7 cellular contexts compared by ENCODE assay signal in the genomic region with DNA sequence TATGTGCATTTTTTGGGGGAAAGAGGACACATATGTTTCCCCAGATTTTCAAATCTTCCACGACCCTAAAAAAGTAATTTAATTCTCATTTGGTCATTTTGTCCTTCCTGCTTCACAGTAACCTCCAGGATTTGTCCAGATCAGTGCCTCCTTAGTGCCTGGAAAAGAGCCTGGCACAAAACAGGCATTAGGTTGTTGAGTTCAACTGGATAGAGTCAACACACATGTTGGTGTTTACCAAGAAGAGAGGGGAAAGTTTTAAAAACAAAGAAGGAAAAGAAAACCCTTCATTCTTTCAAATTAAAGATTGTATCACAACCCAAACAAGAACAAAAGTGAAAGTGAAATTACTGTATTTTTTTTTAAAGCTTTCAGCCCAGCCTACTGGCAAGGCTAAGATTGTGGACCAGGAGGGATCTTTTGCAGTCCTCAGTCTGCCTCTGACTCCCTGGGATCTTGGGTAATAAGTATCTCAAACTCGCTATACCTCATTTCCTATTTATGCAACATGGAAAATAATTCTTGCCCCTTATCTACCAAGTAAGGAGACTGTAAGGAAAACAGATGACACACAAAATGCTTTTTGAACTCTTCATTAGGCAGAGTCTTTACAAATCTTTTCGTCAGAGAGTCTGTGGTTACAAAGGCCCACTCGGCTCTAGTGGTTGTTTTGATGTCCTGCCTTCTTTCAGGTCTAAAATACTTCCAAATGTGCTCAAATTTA. TPM values are rescaled to one million over a fixed set of nuclear protein-coding genes. Genes with fewer than 3 reads are reported as not detected.
DNase-seq lines count a peak whose midpoint lies in the region; ATAC-seq, FAIRE-seq and TF ChIP-seq lines count a peak whose summit lies in the region.

No MANE protein-coding gene starts in this region.

- H3K36me3 ChIP-seq in thoracic aorta: no peaks in the 10 kb centered on the region

- H3K9me3 ChIP-seq in thoracic aorta: no peaks in the 10 kb centered on the region

- TF ChIP-seq CTCF in fibroblast of the aortic adventitia (IDR thresholded peaks at IDR 0.05; ENCODE audit: insufficient read depth, low read length): peak; percentile 48
- no peak for TF ChIP-seq CTCF in thoracic aorta (IDR thresholded peaks at IDR 0.05)
- TF ChIP-seq CTCF in D721Med (IDR thresholded peaks at IDR 0.05; ENCODE audit: insufficient read depth, missing control alignments): no peak

- FAIRE-seq in D721Med (lab: Jason Lieb, UNC): no peak

- peak; percentile 62 for ATAC-seq in GM18505 (IDR thresholded peaks at IDR 0.05; ENCODE audit: unreplicated experiment)
- peak; percentile 71 for ATAC-seq in HG02759 (IDR thresholded peaks at IDR 0.05; ENCODE audit: unreplicated experiment)
- ATAC-seq in SK-N-SH treated with all-trans-retinoic acid at 6 μM for 48 hours: peak; percentile 86
- ATAC-seq in thoracic aorta (ENCODE audit: insufficient number of reproducible peaks, low FRiP score, low read depth): no peak

- H3K27ac ChIP-seq in thoracic aorta: peak overlapping the region in 1 of 2 donors; percentile 40

- DNase-seq in fibroblast of the aortic adventitia (ENCODE audit: low read depth) (peak; percentile 98), thoracic aorta (ENCODE audit: low spot score) (no peak), D721Med (ENCODE audit: insufficient read length, low spot score) (no peak), NCI-H446 treated with DMSO at 0.1 percent for 48 hours (lab: John Stamatoyannopoulos, UW) (no peak)

- H3K4me3 ChIP-seq in fibroblast of the aortic adventitia (ENCODE audit: low read depth, low read length) (peak overlapping the region; percentile 37), thoracic aorta (peak overlapping the region; percentile 37)

- no peak for TF ChIP-seq POLR2A in GM18505 (IDR thresholded peaks at IDR 0.05; ENCODE audit: borderline replicate concordance, extremely low read depth, insufficient read depth, insufficient read length)

- H3K27me3 ChIP-seq in thoracic aorta (replicated peaks; ENCODE audit: insufficient read depth): no peaks in the 10 kb centered on the region

- peaks cover 0 to 6% of the 10 kb centered on the region in 2 donors for H3K4me1 ChIP-seq in thoracic aorta (ENCODE audit: control insufficient read depth in 1 of 2, low read depth in 2 of 2)

TF ChIP-seq in SK-N-SH treated with all-trans-retinoic acid at 6 μM for 48 hours, 23 proteins besides CTCF, POLR2A, EP300 and RAD21:
- TF ChIP-seq, protein P1, sequence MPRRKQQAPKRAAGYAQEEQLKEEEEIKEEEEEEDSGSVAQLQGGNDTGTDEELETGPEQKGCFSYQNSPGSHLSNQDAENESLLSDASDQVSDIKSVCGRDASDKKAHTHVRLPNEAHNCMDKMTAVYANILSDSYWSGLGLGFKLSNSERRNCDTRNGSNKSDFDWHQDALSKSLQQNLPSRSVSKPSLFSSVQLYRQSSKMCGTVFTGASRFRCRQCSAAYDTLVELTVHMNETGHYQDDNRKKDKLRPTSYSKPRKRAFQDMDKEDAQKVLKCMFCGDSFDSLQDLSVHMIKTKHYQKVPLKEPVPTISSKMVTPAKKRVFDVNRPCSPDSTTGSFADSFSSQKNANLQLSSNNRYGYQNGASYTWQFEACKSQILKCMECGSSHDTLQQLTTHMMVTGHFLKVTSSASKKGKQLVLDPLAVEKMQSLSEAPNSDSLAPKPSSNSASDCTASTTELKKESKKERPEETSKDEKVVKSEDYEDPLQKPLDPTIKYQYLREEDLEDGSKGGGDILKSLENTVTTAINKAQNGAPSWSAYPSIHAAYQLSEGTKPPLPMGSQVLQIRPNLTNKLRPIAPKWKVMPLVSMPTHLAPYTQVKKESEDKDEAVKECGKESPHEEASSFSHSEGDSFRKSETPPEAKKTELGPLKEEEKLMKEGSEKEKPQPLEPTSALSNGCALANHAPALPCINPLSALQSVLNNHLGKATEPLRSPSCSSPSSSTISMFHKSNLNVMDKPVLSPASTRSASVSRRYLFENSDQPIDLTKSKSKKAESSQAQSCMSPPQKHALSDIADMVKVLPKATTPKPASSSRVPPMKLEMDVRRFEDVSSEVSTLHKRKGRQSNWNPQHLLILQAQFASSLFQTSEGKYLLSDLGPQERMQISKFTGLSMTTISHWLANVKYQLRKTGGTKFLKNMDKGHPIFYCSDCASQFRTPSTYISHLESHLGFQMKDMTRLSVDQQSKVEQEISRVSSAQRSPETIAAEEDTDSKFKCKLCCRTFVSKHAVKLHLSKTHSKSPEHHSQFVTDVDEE (CRISPR knock-in tag; IDR thresholded peaks at IDR 0.05): no peak
- TF ChIP-seq, protein P2, sequence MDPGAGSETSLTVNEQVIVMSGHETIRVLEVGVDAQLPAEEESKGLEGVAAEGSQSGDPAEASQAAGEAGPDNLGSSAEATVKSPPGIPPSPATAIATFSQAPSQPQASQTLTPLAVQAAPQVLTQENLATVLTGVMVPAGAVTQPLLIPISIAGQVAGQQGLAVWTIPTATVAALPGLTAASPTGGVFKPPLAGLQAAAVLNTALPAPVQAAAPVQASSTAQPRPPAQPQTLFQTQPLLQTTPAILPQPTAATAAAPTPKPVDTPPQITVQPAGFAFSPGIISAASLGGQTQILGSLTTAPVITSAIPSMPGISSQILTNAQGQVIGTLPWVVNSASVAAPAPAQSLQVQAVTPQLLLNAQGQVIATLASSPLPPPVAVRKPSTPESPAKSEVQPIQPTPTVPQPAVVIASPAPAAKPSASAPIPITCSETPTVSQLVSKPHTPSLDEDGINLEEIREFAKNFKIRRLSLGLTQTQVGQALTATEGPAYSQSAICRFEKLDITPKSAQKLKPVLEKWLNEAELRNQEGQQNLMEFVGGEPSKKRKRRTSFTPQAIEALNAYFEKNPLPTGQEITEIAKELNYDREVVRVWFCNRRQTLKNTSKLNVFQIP (CRISPR knock-in tag; IDR thresholded peaks at IDR 0.05; ENCODE audit: borderline replicate concordance, low read depth): no peak
- TF ChIP-seq PPARA (CRISPR knock-in tag; IDR thresholded peaks at IDR 0.05; ENCODE audit: borderline replicate concordance): no peak
- no peak for TF ChIP-seq ZC3H10 (CRISPR knock-in tag; IDR thresholded peaks at IDR 0.05)
- no peak for TF ChIP-seq SNAI2 (CRISPR knock-in tag; IDR thresholded peaks at IDR 0.05)
- no peak for TF ChIP-seq TCF4 (CRISPR knock-in tag; IDR thresholded peaks at IDR 0.05; ENCODE audit: borderline replicate concordance)
- TF ChIP-seq ZFP30 (CRISPR knock-in tag; IDR thresholded peaks at IDR 0.05): no peak
- no peak for TF ChIP-seq ZFP3 (CRISPR knock-in tag; IDR thresholded peaks at IDR 0.05)
- no peak for TF ChIP-seq ZNF70 (CRISPR knock-in tag; IDR thresholded peaks at IDR 0.05)
- TF ChIP-seq, protein P3, sequence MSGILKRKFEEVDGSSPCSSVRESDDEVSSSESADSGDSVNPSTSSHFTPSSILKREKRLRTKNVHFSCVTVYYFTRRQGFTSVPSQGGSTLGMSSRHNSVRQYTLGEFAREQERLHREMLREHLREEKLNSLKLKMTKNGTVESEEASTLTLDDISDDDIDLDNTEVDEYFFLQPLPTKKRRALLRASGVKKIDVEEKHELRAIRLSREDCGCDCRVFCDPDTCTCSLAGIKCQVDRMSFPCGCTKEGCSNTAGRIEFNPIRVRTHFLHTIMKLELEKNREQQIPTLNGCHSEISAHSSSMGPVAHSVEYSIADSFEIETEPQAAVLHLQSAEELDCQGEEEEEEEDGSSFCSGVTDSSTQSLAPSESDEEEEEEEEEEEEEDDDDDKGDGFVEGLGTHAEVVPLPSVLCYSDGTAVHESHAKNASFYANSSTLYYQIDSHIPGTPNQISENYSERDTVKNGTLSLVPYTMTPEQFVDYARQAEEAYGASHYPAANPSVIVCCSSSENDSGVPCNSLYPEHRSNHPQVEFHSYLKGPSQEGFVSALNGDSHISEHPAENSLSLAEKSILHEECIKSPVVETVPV (CRISPR knock-in tag; IDR thresholded peaks at IDR 0.05): no peak
- no peak for TF ChIP-seq CSDC2 (CRISPR knock-in tag; IDR thresholded peaks at IDR 0.05)
- TF ChIP-seq, protein P4, sequence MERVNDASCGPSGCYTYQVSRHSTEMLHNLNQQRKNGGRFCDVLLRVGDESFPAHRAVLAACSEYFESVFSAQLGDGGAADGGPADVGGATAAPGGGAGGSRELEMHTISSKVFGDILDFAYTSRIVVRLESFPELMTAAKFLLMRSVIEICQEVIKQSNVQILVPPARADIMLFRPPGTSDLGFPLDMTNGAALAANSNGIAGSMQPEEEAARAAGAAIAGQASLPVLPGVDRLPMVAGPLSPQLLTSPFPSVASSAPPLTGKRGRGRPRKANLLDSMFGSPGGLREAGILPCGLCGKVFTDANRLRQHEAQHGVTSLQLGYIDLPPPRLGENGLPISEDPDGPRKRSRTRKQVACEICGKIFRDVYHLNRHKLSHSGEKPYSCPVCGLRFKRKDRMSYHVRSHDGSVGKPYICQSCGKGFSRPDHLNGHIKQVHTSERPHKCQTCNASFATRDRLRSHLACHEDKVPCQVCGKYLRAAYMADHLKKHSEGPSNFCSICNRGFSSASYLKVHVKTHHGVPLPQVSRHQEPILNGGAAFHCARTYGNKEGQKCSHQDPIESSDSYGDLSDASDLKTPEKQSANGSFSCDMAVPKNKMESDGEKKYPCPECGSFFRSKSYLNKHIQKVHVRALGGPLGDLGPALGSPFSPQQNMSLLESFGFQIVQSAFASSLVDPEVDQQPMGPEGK (CRISPR knock-in tag; IDR thresholded peaks at IDR 0.05; ENCODE audit: borderline replicate concordance): no peak
- TF ChIP-seq GLIS3 (CRISPR knock-in tag; IDR thresholded peaks at IDR 0.05): no peak
- TF ChIP-seq ISL1 (CRISPR knock-in tag; IDR thresholded peaks at IDR 0.05): no peak
- TF ChIP-seq OSR1 (CRISPR knock-in tag; IDR thresholded peaks at IDR 0.05): no peak
- TF ChIP-seq ZNF565 (CRISPR knock-in tag; conservative IDR thresholded peaks at IDR 0.05; ENCODE audit: low read depth): no peak
- TF ChIP-seq ESRRG (CRISPR knock-in tag; IDR thresholded peaks at IDR 0.05): no peak
TF ChIP-seq in SK-N-SH treated with all-trans-retinoic acid at 6 μM for 48 hours: peak in this region for 0.

RNA-seq across cellular contexts. Expression of a gene that starts 57.8 kb away (rescaled TPM):
- 7.0 and 29.7 TPM in 2 replicates for total RNA-seq in fibroblast of the aortic adventitia (ENCODE audit: low replicate concordance)
- total RNA-seq in thoracic aorta: 10 to 100 TPM in 1 of 2 donors, 1 to 10 TPM in 1; 6.5 to 15.7 TPM
